In the genomic region with DNA sequence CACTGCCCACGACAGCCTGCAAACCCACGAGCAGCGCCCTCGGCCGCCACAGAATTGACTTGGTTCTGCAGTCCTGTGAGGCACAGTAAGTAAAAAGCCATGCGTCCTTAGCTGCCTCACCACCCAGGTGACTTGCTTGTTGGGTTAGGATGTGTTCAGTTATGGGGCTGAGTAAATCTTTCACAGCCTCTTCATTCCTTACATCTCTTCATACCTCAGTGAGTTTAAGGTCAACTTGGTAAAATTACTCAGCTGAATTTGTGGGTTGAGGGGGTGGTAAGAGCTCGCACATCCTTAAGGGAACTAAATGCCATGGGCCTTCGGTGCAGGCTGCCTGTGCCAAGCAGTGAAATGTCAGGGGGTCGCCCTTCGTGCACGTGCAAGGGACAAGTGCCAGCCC, we compare ENCODE assay signal across 17 cellular contexts.
"Had no signal": no experiment of that assay in that cellular context is flagged by ENCODE, and none has a peak within 500 bp of the region (broad histone marks: within the 10 kb centered on the region; RNA-seq: fewer than 3 reads in every experiment).

No MANE protein-coding gene starts in this region.

- H3K27ac Mint-ChIP-seq: activated B cell treated with CpG ODN at 0.5 μM for 24 hours; activated T-helper 1 cell treated with anti-CD3 and anti-CD28 coated beads, Interleukin-12 subunit alpha, Interleukin-12 subunit beta, Interleukin-2, Interleukin-4 antibody, amounts not matched to agents 30 ng/mL and 10 ng/mL and 1 ng/mL, durations not matched to agents 14 hours and 24 hours and 36 hours had no signal

- H3K9me3 Mint-ChIP-seq: activated B cell treated with CpG ODN at 0.5 μM for 24 hours; activated T-helper 1 cell treated with anti-CD3 and anti-CD28 coated beads, Interleukin-12 subunit alpha, Interleukin-12 subunit beta, Interleukin-2, Interleukin-4 antibody, amounts not matched to agents 30 ng/mL and 10 ng/mL and 1 ng/mL, durations not matched to agents 14 hours and 24 hours and 36 hours; natural killer cell had no signal

- ATAC-seq: gastrocnemius medialis, natural killer cell, right cardiac atrium, upper lobe of right lung had no signal

- DNase-seq: activated B cell treated with CpG ODN at 0.5 μM for 24 hours; activated CD4-positive, alpha-beta T cell treated with anti-CD3 and anti-CD28 coated beads for 48 hours; activated CD8-positive, alpha-beta memory T cell treated with anti-CD3 and anti-CD28 coated beads, Interleukin-2, amount 50 U/mL, for 48 hours; activated naive CD4-positive, alpha-beta T cell; dermis blood vessel endothelial cell; erythroblast; gastrocnemius medialis; mesendoderm; natural killer cell; nucleus accumbens; right cardiac atrium; small intestine; stimulated activated CD4-positive, alpha-beta T cell treated with anti-CD3 and anti-CD28 coated beads, Interleukin-4, amount 100 ng/mL, for 4 hours; stimulated activated CD8-positive, alpha-beta memory T cell treated with anti-CD3 and anti-CD28 coated beads, Interleukin-4, amount 100 ng/mL, for 48 hours; SW 1271; upper lobe of right lung had no signal

- H3K36me3 Mint-ChIP-seq: natural killer cell had no signal

- H3K27me3 Mint-ChIP-seq: activated B cell treated with CpG ODN at 0.5 μM for 24 hours had no signal

- H3K4me3 Mint-ChIP-seq: activated B cell treated with CpG ODN at 0.5 μM for 24 hours; activated T-helper 1 cell treated with anti-CD3 and anti-CD28 coated beads, Interleukin-12 subunit alpha, Interleukin-12 subunit beta, Interleukin-2, Interleukin-4 antibody, amounts not matched to agents 30 ng/mL and 10 ng/mL and 1 ng/mL, durations not matched to agents 14 hours and 24 hours and 36 hours; natural killer cell had no signal
